Comparison of ENCODE assay signal across 1 cellular context in genomic region chr14:61264022-61264571, GRCh38.
TF ChIP-seq lines count a peak whose summit lies in the region.

No MANE protein-coding gene starts in this region.

TF ChIP-seq in SK-N-SH treated with all-trans-retinoic acid at 6 μM for 48 hours, 23 proteins besides CTCF, POLR2A, EP300 and RAD21 (continued from another document):
- TF ChIP-seq, protein P1, sequence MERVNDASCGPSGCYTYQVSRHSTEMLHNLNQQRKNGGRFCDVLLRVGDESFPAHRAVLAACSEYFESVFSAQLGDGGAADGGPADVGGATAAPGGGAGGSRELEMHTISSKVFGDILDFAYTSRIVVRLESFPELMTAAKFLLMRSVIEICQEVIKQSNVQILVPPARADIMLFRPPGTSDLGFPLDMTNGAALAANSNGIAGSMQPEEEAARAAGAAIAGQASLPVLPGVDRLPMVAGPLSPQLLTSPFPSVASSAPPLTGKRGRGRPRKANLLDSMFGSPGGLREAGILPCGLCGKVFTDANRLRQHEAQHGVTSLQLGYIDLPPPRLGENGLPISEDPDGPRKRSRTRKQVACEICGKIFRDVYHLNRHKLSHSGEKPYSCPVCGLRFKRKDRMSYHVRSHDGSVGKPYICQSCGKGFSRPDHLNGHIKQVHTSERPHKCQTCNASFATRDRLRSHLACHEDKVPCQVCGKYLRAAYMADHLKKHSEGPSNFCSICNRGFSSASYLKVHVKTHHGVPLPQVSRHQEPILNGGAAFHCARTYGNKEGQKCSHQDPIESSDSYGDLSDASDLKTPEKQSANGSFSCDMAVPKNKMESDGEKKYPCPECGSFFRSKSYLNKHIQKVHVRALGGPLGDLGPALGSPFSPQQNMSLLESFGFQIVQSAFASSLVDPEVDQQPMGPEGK (CRISPR knock-in tag; IDR thresholded peaks at IDR 0.05; ENCODE audit: borderline replicate concordance), result no peak
- TF ChIP-seq ARNTL (CRISPR knock-in tag; IDR thresholded peaks at IDR 0.05; ENCODE audit: borderline replicate concordance, low read depth) (no peak), ZFP3 (CRISPR knock-in tag; IDR thresholded peaks at IDR 0.05) (no peak), ESRRG (CRISPR knock-in tag; IDR thresholded peaks at IDR 0.05) (no peak), PPARA (CRISPR knock-in tag; IDR thresholded peaks at IDR 0.05; ENCODE audit: borderline replicate concordance) (no peak), ZNF70 (CRISPR knock-in tag; IDR thresholded peaks at IDR 0.05) (no peak), ZC3H10 (CRISPR knock-in tag; IDR thresholded peaks at IDR 0.05) (no peak), SNAI2 (CRISPR knock-in tag; IDR thresholded peaks at IDR 0.05) (no peak), TOX (CRISPR knock-in tag; IDR thresholded peaks at IDR 0.05; ENCODE audit: borderline replicate concordance) (no peak)
TF ChIP-seq in SK-N-SH treated with all-trans-retinoic acid at 6 μM for 48 hours: peak in this region for 0.
